ENCODE assay signal across 11 cellular contexts in genomic region chr6:132391391-132392291, GRCh38. TPM values are rescaled to one million over a fixed set of nuclear protein-coding genes. Genes with fewer than 3 reads are reported as not detected.
DNase-seq lines count a peak whose midpoint lies in the region; ATAC-seq and TF ChIP-seq lines count a peak whose summit lies in the region.
"Had no signal": no experiment of that assay in that cellular context is flagged by ENCODE, and none has a peak within 500 bp of the region (broad histone marks: within the 10 kb centered on the region; RNA-seq: fewer than 3 reads in every experiment).

No MANE protein-coding gene starts in this region.

- H3K27me3 ChIP-seq in lower lobe of right lung (ENCODE audit: low read depth): no peaks in the 10 kb centered on the region
- H3K27me3 ChIP-seq in upper lobe of right lung: no peaks in the 10 kb centered on the region
- H3K27me3 ChIP-seq in PC-9 (ENCODE audit: insufficient read depth, low read depth): no peaks in the 10 kb centered on the region

- intact Hi-C loops in lower lobe of right lung (cut with DNase I): no loop called here
- intact Hi-C loops in upper lobe of right lung (cut with DNase I): no loop called here
- intact Hi-C loops in PC-9 (cut with micrococcal nuclease; ENCODE audit: unreplicated experiment): loop anchor here (2.0 to 10.0 kb wide), 2 partner anchors 91 to 477 kb away; no protein-coding TSS in a partner anchor

- H3K4me1 ChIP-seq in lower lobe of right lung: no peaks in the 10 kb centered on the region
- H3K4me1 ChIP-seq in upper lobe of right lung: no peaks in the 10 kb centered on the region
- H3K4me1 ChIP-seq in PC-9 (replicated peaks; ENCODE audit: insufficient read depth): no peaks in the 10 kb centered on the region
- H3K4me1 ChIP-seq: A549 had no signal

- POLR2A ChIA-PET in PC-9 (lab: Charles Lee; ENCODE audit: unreplicated experiment): no interaction called here

- TF ChIP-seq CTCF in lower lobe of right lung (IDR thresholded peaks at IDR 0.05): no peak
- TF ChIP-seq CTCF in upper lobe of right lung (IDR thresholded peaks at IDR 0.05): no peak
- TF ChIP-seq CTCF in PC-9 (conservative IDR thresholded peaks at IDR 0.05): no peak

- no peaks in the 10 kb centered on the region for H4K20me1 ChIP-seq in PC-9 (ENCODE audit: insufficient read depth)

- peak; percentile 66 to 83 for ATAC-seq in lower lobe of right lung
- peak; percentile 72 for ATAC-seq in upper lobe of right lung
- ATAC-seq in GM18909 (IDR thresholded peaks at IDR 0.05; ENCODE audit: poor library complexity, unreplicated experiment): no peak
- ATAC-seq: A549 had no signal

- CTCF ChIA-PET in PC-9 (lab: Charles Lee): interaction anchor here (1.4 kb wide), 1 partner anchor 112 kb away, joined by 4 read pairs; no protein-coding TSS in a partner anchor

- H3K9me2 ChIP-seq in PC-9 (ENCODE audit: insufficient read depth): no peaks in the 10 kb centered on the region

- no peaks in the 10 kb centered on the region for H3F3A ChIP-seq in PC-9 (ENCODE audit: insufficient read depth, low read depth)

- H3K36me3 ChIP-seq in lower lobe of right lung (no peaks in the 10 kb centered on the region), upper lobe of right lung (no peaks in the 10 kb centered on the region), PC-9 (ENCODE audit: low read depth) (no peaks in the 10 kb centered on the region)

- no peak overlapping the region for H3K4me2 ChIP-seq in PC-9
- H3K4me2 ChIP-seq: A549 had no signal

- H3K79me2 ChIP-seq in PC-9 (ENCODE audit: low read depth): no peaks in the 10 kb centered on the region

- H2AFZ ChIP-seq in PC-9: no peak overlapping the region

- H3K9me3 ChIP-seq in lower lobe of right lung (peaks cover 13% of the 10 kb centered on the region), upper lobe of right lung (peaks cover 12% of the 10 kb centered on the region), PC-9 (ENCODE audit: insufficient read depth, low read depth) (peaks cover 3% of the 10 kb centered on the region; the same call in 1 of the 2 replicates)

- no TSS peak for BruUV-seq in PC-9 (replicated peaks; lab: Mats Ljungman, UMichigan)

- DNase-seq in NCI-H2107 treated with DMSO at 0.1 percent for 48 hours (lab: John Stamatoyannopoulos, UW; ENCODE audit: unreplicated experiment) (peak; percentile 45), NCI-H2107 (lab: John Stamatoyannopoulos, UW) (no peak), epidermal melanocyte (ENCODE audit: insufficient read length, low spot score) (peak; percentile 62), lower lobe of right lung (no peak), upper lobe of right lung (no peak), COLO668 (lab: John Stamatoyannopoulos, UW; ENCODE audit: unreplicated experiment) (no peak), PC-9 (no peak)
- DNase-seq: activated CD4-positive, alpha-beta T cell treated with anti-CD3 and anti-CD28 coated beads, Interleukin-2, amount 10 ng/mL, durations not matched to agents 7 days and 5 days; naive B cell had no signal

- H3K27ac ChIP-seq in lower lobe of right lung: no peak overlapping the region
- no peak overlapping the region for H3K27ac ChIP-seq in upper lobe of right lung
- H3K27ac ChIP-seq in PC-9: no peak overlapping the region
- H3K27ac ChIP-seq: A549 had no signal

- H3K4me3 ChIP-seq in lower lobe of right lung (no peak overlapping the region), upper lobe of right lung (no peak overlapping the region), PC-9 (no peak overlapping the region)
- H3K4me3 ChIP-seq: A549 had no signal

RNA-seq across cellular contexts. Expression of gene MOXD1, which starts 9.6 kb away (rescaled TPM):
- total RNA-seq in lower lobe of right lung: 13.4 TPM
- 24.0 TPM for total RNA-seq in upper lobe of right lung
- 1.0 and 1.3 TPM in 2 replicates for total RNA-seq in PC-9 (2021)
- total RNA-seq: activated CD4-positive, alpha-beta T cell treated with anti-CD3 and anti-CD28 coated beads, Interleukin-2, amount 10 ng/mL, durations not matched to agents 7 days and 5 days had no signal

Comparison
In these comparisons a context has a peak if more than half of its experiments do, and no peak if none do; other contexts are left out.
1. DNase-seq: peak in NCI-H2107 treated with DMSO at 0.1 percent for 48 hours (single experiment) and epidermal melanocyte (single experiment); none in NCI-H2107 (single experiment), lower lobe of right lung (single experiment), upper lobe of right lung (single experiment), COLO668 (single experiment) and PC-9 (0 of 2).